1 cellular context compared by ENCODE assay signal in genomic region chr16:71758293-71758760, GRCh38.
TF ChIP-seq lines count a peak whose summit lies in the region.

No MANE protein-coding gene starts in this region.

TF ChIP-seq in IMR-90, 13 proteins besides CTCF, POLR2A, EP300 and RAD21 (continued from another document):
- TF ChIP-seq BHLHE40 (IDR thresholded peaks at IDR 0.05; ENCODE audit: low read depth, low read length) = no peak
